ENCODE assay signal across 20 cellular contexts in genomic region chr20:45985573-45985972, GRCh38. TPM values are rescaled to one million over a fixed set of nuclear protein-coding genes. Genes with fewer than 3 reads are reported as not detected.
DNase-seq lines count a peak whose midpoint lies in the region; ATAC-seq, FAIRE-seq and TF ChIP-seq lines count a peak whose summit lies in the region.
"Had no signal": no experiment of that assay in that cellular context is flagged by ENCODE, and none has a peak within 500 bp of the region (broad histone marks: within the 10 kb centered on the region; RNA-seq: fewer than 3 reads in every experiment).

No MANE protein-coding gene starts in this region.

- WGBS in neuronal stem cell (ENCODE audit: extremely low coverage in 2 of 2, insufficient read length in 2 of 2, insufficient replicate concordance in 1 of 2), 2 donors = no CpG with 5 or more reads among the region's 7 CpGs

- FAIRE-seq in bronchial epithelial cell (lab: Jason Lieb, UNC) = no peak
- FAIRE-seq: A204.1 had no signal

- no peak overlapping the region for H3K9ac ChIP-seq in neuronal stem cell (ENCODE audit: low read depth, low read length, poor library complexity)

- peak; percentile 14 for TF ChIP-seq CTCF in bronchial epithelial cell (IDR thresholded peaks at IDR 0.05; ENCODE audit: insufficient read depth, low read length, severe bottlenecking)

- no peak overlapping the region for H3K4ac ChIP-seq in neuronal stem cell (ENCODE audit: low read length)

- peaks cover 1% of the 10 kb centered on the region for H3K27me3 ChIP-seq in bronchial epithelial cell (ENCODE audit: control insufficient read depth, insufficient read depth, low read length)
- H3K27me3 ChIP-seq in neuronal stem cell (ENCODE audit: control insufficient read depth in 3 of 3, insufficient read depth in 3 of 3, low read depth in 1 of 3, low read length in 3 of 3) = peaks cover 0 to 3% (median 0%) of the 10 kb centered on the region in 3 experiments
- H3K27me3 ChIP-seq: breast epithelium, vagina had no signal

- no peak overlapping the region for H3K18ac ChIP-seq in neuronal stem cell (ENCODE audit: low read length)

- H2AFZ ChIP-seq in neuronal stem cell (ENCODE audit: low read length) = no peak overlapping the region

- ATAC-seq in GM21619 (IDR thresholded peaks at IDR 0.05; ENCODE audit: unreplicated experiment) = no peak
- no peak for ATAC-seq in GM18873 (IDR thresholded peaks at IDR 0.05; ENCODE audit: low FRiP score, unreplicated experiment)
- ATAC-seq: effector memory CD8-positive, alpha-beta T cell; gastroesophageal sphincter; stimulated activated naive CD8-positive, alpha-beta T cell treated with anti-CD3 and anti-CD28 coated beads, Interleukin-15, Interleukin-2, amounts not matched to agents 100 U/mL and 50 U/mL, for 24 hours had no signal

- H3K4me3 ChIP-seq in bronchial epithelial cell (ENCODE audit: low read depth, low read length) = no peak overlapping the region
- H3K4me3 ChIP-seq in neuronal stem cell (ENCODE audit: low read length in 2 of 2) = no peak overlapping the region
- H3K4me3 ChIP-seq: breast epithelium, gastroesophageal sphincter, MG63, vagina had no signal

- no peak overlapping the region for H2BK12ac ChIP-seq in neuronal stem cell (ENCODE audit: low read length)

- H4K8ac ChIP-seq in neuronal stem cell (ENCODE audit: low read depth, low read length) = no peak overlapping the region

- H3K9me3 ChIP-seq in neuronal stem cell (replicated peaks in 1 of 2; ENCODE audit: control insufficient read depth in 2 of 2, insufficient read depth in 1 of 2, low read depth in 1 of 2, low read length in 2 of 2) = no peaks in the 10 kb centered on the region
- H3K9me3 ChIP-seq: breast epithelium, gastroesophageal sphincter, MG63, vagina had no signal

- DNase-seq in NCI-H524 (lab: John Stamatoyannopoulos, UW) (peak; percentile 25 to 76), NCI-H524 treated with DMSO at 0.1 percent for 48 hours (lab: John Stamatoyannopoulos, UW) (no peak), NCI-H82 (lab: John Stamatoyannopoulos, UW) (peak; percentile 74), bronchial epithelial cell (ENCODE audit: low read depth) (no peak), neuronal stem cell (ENCODE audit: low spot score) (no peak), COR-L47 (lab: John Stamatoyannopoulos, UW) (no peak)
- DNase-seq: activated CD8-positive, alpha-beta memory T cell treated with anti-CD3 and anti-CD28 coated beads, Interleukin-2, amount 50 U/mL, for 48 hours; activated naive CD4-positive, alpha-beta T cell treated with anti-CD3 and anti-CD28 coated beads for 36 hours; effector memory CD8-positive, alpha-beta T cell; mesenchymal stem cell; MG63; NCI-H2171 treated with DMSO at 0.1 percent for 48 hours; stimulated activated naive CD8-positive, alpha-beta T cell treated with anti-CD3 and anti-CD28 coated beads, Interleukin-15, Interleukin-2, amounts not matched to agents 100 U/mL and 50 U/mL, for 24 hours had no signal

- no peaks in the 10 kb centered on the region for H3K36me3 ChIP-seq in bronchial epithelial cell (ENCODE audit: control insufficient read depth, insufficient read depth, low read length)
- no peaks in the 10 kb centered on the region for H3K36me3 ChIP-seq in neuronal stem cell (replicated peaks in 1 of 2; ENCODE audit: control insufficient read depth in 2 of 2, insufficient read depth in 2 of 2, low read length in 2 of 2)
- H3K36me3 ChIP-seq: breast epithelium, gastroesophageal sphincter, MG63, vagina had no signal

- no peak overlapping the region for H3K27ac ChIP-seq in neuronal stem cell (replicated peaks; ENCODE audit: low read length)
- H3K27ac ChIP-seq: breast epithelium, gastroesophageal sphincter, vagina had no signal

- no peak overlapping the region for H3K4me2 ChIP-seq in neuronal stem cell (ENCODE audit: insufficient read depth, low read length, poor library complexity, severe bottlenecking)

- no peaks in the 10 kb centered on the region for H3K4me1 ChIP-seq in neuronal stem cell (ENCODE audit: control insufficient read depth in 2 of 2, insufficient read depth in 1 of 2, low read depth in 1 of 2, low read length in 2 of 2)
- H3K4me1 ChIP-seq: breast epithelium, gastroesophageal sphincter, vagina had no signal

- H3K23ac ChIP-seq in neuronal stem cell (ENCODE audit: low read depth, low read length, poor library complexity) = peak overlapping the region; percentile 14

- no peak overlapping the region for H3K14ac ChIP-seq in neuronal stem cell (ENCODE audit: low read length)

- H2BK120ac ChIP-seq in neuronal stem cell (ENCODE audit: low read depth, low read length) = no peak overlapping the region

- H4K91ac ChIP-seq in neuronal stem cell (ENCODE audit: low read depth, low read length, poor library complexity) = no peak overlapping the region

- H3K79me1 ChIP-seq in neuronal stem cell (ENCODE audit: low read depth, low read length) = no peaks in the 10 kb centered on the region

- no peak overlapping the region for H2AK5ac ChIP-seq in neuronal stem cell (ENCODE audit: low read depth, low read length)

- H2BK15ac ChIP-seq in neuronal stem cell (ENCODE audit: low read length) = no peak overlapping the region

- H2BK5ac ChIP-seq in neuronal stem cell (ENCODE audit: low read length) = no peak overlapping the region

RNA-seq across cellular contexts. Expression of gene ZNF335, which starts 13.6 kb away (rescaled TPM):
- 10.3 and 11.8 TPM in 2 replicates for total RNA-seq in bronchial epithelial cell
- 7.3 TPM for polyA plus RNA-seq in neuronal stem cell (2013, experiment 1 of 2)
- polyA plus RNA-seq in neuronal stem cell (2013, experiment 2 of 2) = 7.1 TPM

RNA-seq across cellular contexts. Expression of gene MMP9, which starts 23.1 kb away (rescaled TPM):
- total RNA-seq in bronchial epithelial cell = 0.26 and 6.0 TPM in 2 replicates
- polyA plus RNA-seq in neuronal stem cell (2013, experiment 1 of 2) = 0.18 TPM
- 0.18 TPM for polyA plus RNA-seq in neuronal stem cell (2013, experiment 2 of 2)
- total RNA-seq: activated naive CD4-positive, alpha-beta T cell treated with anti-CD3 and anti-CD28 coated beads for 36 hours had no signal

RNA-seq across cellular contexts. Expression of gene SLC12A5, which starts 43.4 kb away (rescaled TPM):
- not detected in 2 replicates for total RNA-seq in bronchial epithelial cell
- 8.5 TPM for polyA plus RNA-seq in neuronal stem cell (2013, experiment 1 of 2)
- polyA plus RNA-seq in neuronal stem cell (2013, experiment 2 of 2) = 6.5 TPM
- total RNA-seq: activated naive CD4-positive, alpha-beta T cell treated with anti-CD3 and anti-CD28 coated beads for 36 hours; gastroesophageal sphincter; skeletal muscle tissue; vagina had no signal

RNA-seq across cellular contexts. Expression of gene PCIF1, which starts 51.1 kb away (rescaled TPM):
- total RNA-seq in bronchial epithelial cell = 4.6 and 6.3 TPM in 2 replicates
- 39.1 TPM for polyA plus RNA-seq in neuronal stem cell (2013, experiment 1 of 2)
- 39.1 TPM for polyA plus RNA-seq in neuronal stem cell (2013, experiment 2 of 2)

Comparison
In these comparisons a context has a peak if more than half of its experiments do, and no peak if none do; other contexts are left out.
1. DNase-seq: peak in NCI-H524 (2 of 2) and NCI-H82 (single experiment); none in NCI-H524 treated with DMSO at 0.1 percent for 48 hours (single experiment), bronchial epithelial cell (single experiment), neuronal stem cell (single experiment) and COR-L47 (single experiment).